ENCODE assay signal across 11 cellular contexts in the genomic region with DNA sequence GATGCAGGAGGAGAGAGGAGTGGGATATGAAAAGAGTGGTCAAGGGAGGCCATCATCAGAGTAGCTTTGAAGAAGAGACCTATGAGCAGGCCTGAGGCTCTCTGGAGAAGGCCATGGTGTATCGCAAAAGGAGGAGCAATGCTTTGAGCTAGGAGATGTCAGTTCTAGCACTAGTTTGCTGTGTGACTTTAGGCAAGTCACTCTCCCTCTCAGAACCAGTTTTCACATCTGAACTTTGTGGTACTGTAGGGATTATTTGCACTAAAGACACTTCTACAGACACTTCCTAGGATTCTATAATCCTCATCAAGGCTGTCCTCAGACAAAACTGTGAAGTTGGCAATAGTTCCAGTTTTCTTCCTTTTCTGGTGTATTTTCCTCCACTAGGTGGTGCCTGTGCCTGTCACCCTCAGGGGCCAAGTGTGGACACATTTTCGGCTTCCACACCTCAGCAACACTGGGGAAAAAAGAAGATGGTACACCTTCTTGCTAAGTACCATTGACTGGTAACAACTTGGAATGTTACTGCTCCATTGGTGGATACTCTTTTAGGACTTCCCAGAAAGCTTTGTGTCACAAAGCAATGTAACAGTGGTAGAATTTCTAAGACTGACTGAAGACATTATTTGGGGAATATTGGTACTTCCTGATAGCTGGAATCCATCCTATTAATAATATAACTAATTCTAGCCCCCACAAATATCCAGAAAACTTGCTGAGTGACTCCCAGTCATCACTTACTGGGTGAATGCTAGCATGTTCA. TPM values are rescaled to one million over a fixed set of nuclear protein-coding genes. Genes with fewer than 3 reads are reported as not detected.
DNase-seq lines count a peak whose midpoint lies in the region; ATAC-seq and TF ChIP-seq lines count a peak whose summit lies in the region.
"Had no signal": no experiment of that assay in that cellular context is flagged by ENCODE, and none has a peak within 500 bp of the region (broad histone marks: within the 10 kb centered on the region; RNA-seq: fewer than 3 reads in every experiment).

No MANE protein-coding gene starts in this region.

- H3K27ac Mint-ChIP-seq in Calu3 (ENCODE audit: unreplicated experiment) = no peak overlapping the region
- H3K27ac Mint-ChIP-seq: activated naive CD8-positive, alpha-beta T cell treated with anti-CD3 and anti-CD28 coated beads, Interleukin-2, amount 10 ng/mL, durations not matched to agents 7 days and 5 days had no signal

- WGBS in body of pancreas, 2 donors = 75 to 81% methylated on average over 2 of the region's 2 CpGs

- H3K27ac ChIP-seq in body of pancreas = no peak overlapping the region
- H3K27ac ChIP-seq in lower lobe of right lung = no peak overlapping the region
- H3K27ac ChIP-seq: neutrophil had no signal

- H3K4me1 Mint-ChIP-seq in Calu3 (ENCODE audit: low read depth, unreplicated experiment) = no peaks in the 10 kb centered on the region
- H3K4me1 Mint-ChIP-seq: activated naive CD8-positive, alpha-beta T cell treated with anti-CD3 and anti-CD28 coated beads, Interleukin-2, amount 10 ng/mL, durations not matched to agents 7 days and 5 days had no signal

- H3K36me3 ChIP-seq in body of pancreas (replicated peaks in 1 of 2; ENCODE audit: insufficient read depth in 1 of 2, low read depth in 2 of 2) (no peaks in the 10 kb centered on the region), lower lobe of right lung (no peaks in the 10 kb centered on the region)
- H3K36me3 ChIP-seq: neutrophil had no signal

- no TSS peak for BruUV-seq in Calu3 (replicated peaks; lab: Mats Ljungman, UMichigan)

- CTCF ChIA-PET in Calu3 (lab: Charles Lee) = no interaction called here

- no peak overlapping the region for H3K4me3 Mint-ChIP-seq in Calu3 (ENCODE audit: low read depth, unreplicated experiment)
- H3K4me3 Mint-ChIP-seq: activated naive CD8-positive, alpha-beta T cell treated with anti-CD3 and anti-CD28 coated beads, Interleukin-2, amount 10 ng/mL, durations not matched to agents 7 days and 5 days had no signal

- TF ChIP-seq POLR2A in body of pancreas (IDR thresholded peaks at IDR 0.05) = no peak

- DNase-seq in ELR (ENCODE audit: low read depth) (peak; percentile 54), body of pancreas (no peak), lower lobe of right lung (no peak), retina (no peak), posterior vena cava (ENCODE audit: low spot score) (no peak), Calu3 (no peak)
- peak; percentile 4 for DNase-seq in Jurkat, Clone E6-1 (ENCODE audit: low read depth, low spot score)
- no peak for DNase-seq in effector CD4-positive, alpha-beta T cell
- DNase-seq: activated naive CD8-positive, alpha-beta T cell treated with anti-CD3 and anti-CD28 coated beads, Interleukin-2, amount 10 ng/mL, durations not matched to agents 7 days and 5 days; NCI-H146 had no signal

- H3K9me3 Mint-ChIP-seq in Calu3 (ENCODE audit: low read depth, unreplicated experiment) = peaks cover 2% of the 10 kb centered on the region
- H3K9me3 Mint-ChIP-seq: activated naive CD8-positive, alpha-beta T cell treated with anti-CD3 and anti-CD28 coated beads, Interleukin-2, amount 10 ng/mL, durations not matched to agents 7 days and 5 days had no signal

- H3K4me1 ChIP-seq in body of pancreas = peaks cover 13% of the 10 kb centered on the region
- H3K4me1 ChIP-seq in lower lobe of right lung = no peaks in the 10 kb centered on the region

- no peak overlapping the region for H3K4me3 ChIP-seq in Jurkat, Clone E6-1 (ENCODE audit: low read length)
- H3K4me3 ChIP-seq in body of pancreas (no peak overlapping the region), lower lobe of right lung (no peak overlapping the region)

- no peak for ATAC-seq in body of pancreas
- no peak for ATAC-seq in lower lobe of right lung

- TF ChIP-seq CTCF in body of pancreas (IDR thresholded peaks at IDR 0.05) = peak in 5 of 7 experiments; percentile 14 to 39 (median 35)
- peak; percentile 37 for TF ChIP-seq CTCF in lower lobe of right lung (IDR thresholded peaks at IDR 0.05)
- no peak for TF ChIP-seq CTCF in Calu3 (IDR thresholded peaks at IDR 0.05; ENCODE audit: unreplicated experiment)

- H3K36me3 Mint-ChIP-seq in Calu3 (ENCODE audit: insufficient read depth, unreplicated experiment) = no peaks in the 10 kb centered on the region
- H3K36me3 Mint-ChIP-seq: activated naive CD8-positive, alpha-beta T cell treated with anti-CD3 and anti-CD28 coated beads, Interleukin-2, amount 10 ng/mL, durations not matched to agents 7 days and 5 days had no signal

- intact Hi-C loops in body of pancreas (cut with DNase I) (loop anchor here (10.0 kb wide), 1 partner anchor 331 kb away; no protein-coding TSS in a partner anchor), lower lobe of right lung (cut with DNase I) (no loop called here), posterior vena cava (cut with DNase I) (no loop called here), Calu3 (cut with micrococcal nuclease; ENCODE audit: unreplicated experiment) (loop anchor here (10.0 kb wide), 1 partner anchor 469 kb away; no protein-coding TSS in a partner anchor)

- H3K27me3 Mint-ChIP-seq in Calu3 (ENCODE audit: unreplicated experiment) = peaks cover 34% of the 10 kb centered on the region

- no peaks in the 10 kb centered on the region for H3K9me3 ChIP-seq in body of pancreas
- no peaks in the 10 kb centered on the region for H3K9me3 ChIP-seq in lower lobe of right lung
- H3K9me3 ChIP-seq: neutrophil had no signal

- H3K27me3 ChIP-seq in body of pancreas = no peaks in the 10 kb centered on the region
- no peaks in the 10 kb centered on the region for H3K27me3 ChIP-seq in lower lobe of right lung (ENCODE audit: low read depth)

RNA-seq across cellular contexts. Expression of a gene that starts 9.9 kb away (rescaled TPM):
- 0.10 TPM for polyA plus RNA-seq in Jurkat, Clone E6-1 (2012; ENCODE audit: insufficient read depth, insufficient read length)
- 1 to 10 TPM; 1.0 to 2.0 TPM for total RNA-seq in body of pancreas
- 2.2 TPM for total RNA-seq in lower lobe of right lung
- 10 to 100 TPM in 1 of 2 donors, 1 to 10 TPM in 1; 9.9 to 15.3 TPM for total RNA-seq in posterior vena cava
- not detected in 2 replicates for total RNA-seq in Calu3 (2022)
- total RNA-seq: activated naive CD8-positive, alpha-beta T cell treated with anti-CD3 and anti-CD28 coated beads, Interleukin-2, amount 10 ng/mL, durations not matched to agents 7 days and 5 days had no signal

Comparison
In these comparisons a context has a peak if more than half of its experiments do, and no peak if none do; other contexts are left out.
1. DNase-seq: peak in ELR (single experiment) and Jurkat, Clone E6-1 (single experiment); none in body of pancreas (0 of 4), lower lobe of right lung (single experiment), retina (single experiment), posterior vena cava (single experiment), effector CD4-positive, alpha-beta T cell (single experiment) and Calu3 (single experiment).
2. intact Hi-C loops: an anchor here in body of pancreas (10.0 kb wide) and Calu3 (10.0 kb wide); none called in lower lobe of right lung and posterior vena cava.